31 cellular contexts compared by ENCODE assay signal in genomic region chr18:6313427-6313826, GRCh38.
"Had no signal": no experiment of that assay in that cellular context is flagged by ENCODE, and none has a peak within 500 bp of the region (broad histone marks: within the 10 kb centered on the region; RNA-seq: fewer than 3 reads in every experiment).

No MANE protein-coding gene starts in this region.

- H3K36me3 Mint-ChIP-seq: activated naive CD8-positive, alpha-beta T cell had no signal

- H3K4me1 Mint-ChIP-seq: activated B cell treated with CpG ODN at 0.5 μM for 24 hours; activated naive CD8-positive, alpha-beta T cell treated with anti-CD3 and anti-CD28 coated beads, Interleukin-2, amount 50 U/mL, for 24 hours; activated T-helper 17 cell treated with anti-CD3 and anti-CD28 coated beads, Interleukin-2, amount 50 U/mL, for 72 hours; central memory CD8-positive, alpha-beta T cell; T-helper 17 cell had no signal

- H3K4me1 ChIP-seq: ascending aorta, esophagus muscularis mucosa had no signal

- ATAC-seq: activated CD4-positive, CD25-positive, alpha-beta regulatory T cell treated with anti-CD3 and anti-CD28 coated beads, Interleukin-2, amount 50 U/mL, for 24 hours; activated CD8-positive, alpha-beta T cell treated with anti-CD3 and anti-CD28 coated beads for 36 hours; activated naive CD8-positive, alpha-beta T cell treated with anti-CD3 and anti-CD28 coated beads, Interleukin-2, amount 50 U/mL, for 24 hours; activated T-cell treated with anti-CD3 and anti-CD28 coated beads, Interleukin-2, amount 50 U/mL, for 4 hours; activated T-helper 17 cell treated with anti-CD3 and anti-CD28 coated beads, Interleukin-2, amount 50 U/mL, for 72 hours; effector memory CD8-positive, alpha-beta T cell; T-helper 17 cell had no signal

- DNase-seq: activated B cell treated with CpG ODN at 0.5 μM for 24 hours; activated CD4-positive, alpha-beta T cell treated with anti-CD3 and anti-CD28 coated beads for 48 hours; activated CD4-positive, alpha-beta T cell treated with anti-CD3 and anti-CD28 coated beads, Interleukin-2, amount 50 U/mL, for 1 hour; activated CD4-positive, alpha-beta T cell treated with anti-CD3 and anti-CD28 coated beads, Interleukin-2, amount 50 U/mL, for 48 hours; activated CD8-positive, alpha-beta memory T cell treated with anti-CD3 and anti-CD28 coated beads for 24 hours; activated CD8-positive, alpha-beta T cell treated with anti-CD3 and anti-CD28 coated beads for 36 hours; activated effector memory CD4-positive, alpha-beta T cell treated with Interleukin-2 at 50 U/mL for 16 hours; activated gamma-delta T cell treated with Interleukin-2 at 50 U/mL for 16 hours; activated naive CD4-positive, alpha-beta T cell treated with anti-CD3 and anti-CD28 coated beads, Interleukin-2, amount 50 U/mL, for 16 hours; activated naive CD4-positive, alpha-beta T cell treated with Interleukin-2 at 50 U/mL for 16 hours; activated naive CD8-positive, alpha-beta T cell treated with anti-CD3 and anti-CD28 coated beads, Interleukin-2, amount 50 U/mL, for 24 hours; activated T-cell treated with anti-CD3 and anti-CD28 coated beads, Interleukin-2, amount 50 U/mL, for 4 hours; brain microvascular endothelial cell; cortex of kidney; dermis blood vessel endothelial cell; effector CD4-positive, alpha-beta T cell; effector memory CD8-positive, alpha-beta T cell; erythroblast; foreskin fibroblast; head of caudate nucleus; T-helper 1 cell; T-helper 17 cell; T1000; WERI-Rb-1 had no signal

- H3K36me3 ChIP-seq: ascending aorta, brain microvascular endothelial cell, esophagus muscularis mucosa, WERI-Rb-1 had no signal

- H3K27ac Mint-ChIP-seq: activated B cell treated with CpG ODN at 0.5 μM for 24 hours; activated CD8-positive, alpha-beta T cell treated with anti-CD3 and anti-CD28 coated beads for 36 hours; activated naive CD8-positive, alpha-beta T cell; activated naive CD8-positive, alpha-beta T cell treated with anti-CD3 and anti-CD28 coated beads, Interleukin-2, amount 50 U/mL, for 24 hours; activated T-helper 17 cell treated with anti-CD3 and anti-CD28 coated beads, Interleukin-2, amount 50 U/mL, for 72 hours; effector memory CD8-positive, alpha-beta T cell; T-helper 17 cell; T-helper 2 cell treated with Interferon-gamma antibody and Interleukin-4, amounts not matched to agents 5 μg/mL and 100 μg/mL, for 36 hours had no signal

- H3K27me3 ChIP-seq: ascending aorta, brain microvascular endothelial cell, esophagus muscularis mucosa had no signal

- H3K27me3 Mint-ChIP-seq: activated B cell treated with CpG ODN at 0.5 μM for 24 hours; activated CD8-positive, alpha-beta T cell treated with anti-CD3 and anti-CD28 coated beads for 36 hours; activated naive CD8-positive, alpha-beta T cell; activated naive CD8-positive, alpha-beta T cell treated with anti-CD3 and anti-CD28 coated beads, Interleukin-2, amount 50 U/mL, for 24 hours; activated T-helper 17 cell treated with anti-CD3 and anti-CD28 coated beads, Interleukin-2, amount 50 U/mL, for 72 hours; central memory CD8-positive, alpha-beta T cell; effector memory CD8-positive, alpha-beta T cell; T-helper 17 cell had no signal

- H3K4me3 ChIP-seq: ascending aorta, esophagus muscularis mucosa had no signal

- H3K27ac ChIP-seq: ascending aorta, brain microvascular endothelial cell, esophagus muscularis mucosa, WERI-Rb-1 had no signal

- H3K4me3 Mint-ChIP-seq: activated B cell treated with CpG ODN at 0.5 μM for 24 hours; activated CD8-positive, alpha-beta T cell treated with anti-CD3 and anti-CD28 coated beads for 36 hours; activated naive CD8-positive, alpha-beta T cell; activated naive CD8-positive, alpha-beta T cell treated with anti-CD3 and anti-CD28 coated beads, Interleukin-2, amount 50 U/mL, for 24 hours; activated T-cell treated with anti-CD3 and anti-CD28 coated beads, Interleukin-2, amount 50 U/mL, for 4 hours; activated T-helper 17 cell treated with anti-CD3 and anti-CD28 coated beads, Interleukin-2, amount 50 U/mL, for 72 hours; central memory CD8-positive, alpha-beta T cell; effector memory CD8-positive, alpha-beta T cell; T-helper 17 cell; T-helper 2 cell treated with Interferon-gamma antibody and Interleukin-4, amounts not matched to agents 5 μg/mL and 100 μg/mL, for 36 hours had no signal
